1 cellular context compared by ENCODE assay signal in the genomic region with DNA sequence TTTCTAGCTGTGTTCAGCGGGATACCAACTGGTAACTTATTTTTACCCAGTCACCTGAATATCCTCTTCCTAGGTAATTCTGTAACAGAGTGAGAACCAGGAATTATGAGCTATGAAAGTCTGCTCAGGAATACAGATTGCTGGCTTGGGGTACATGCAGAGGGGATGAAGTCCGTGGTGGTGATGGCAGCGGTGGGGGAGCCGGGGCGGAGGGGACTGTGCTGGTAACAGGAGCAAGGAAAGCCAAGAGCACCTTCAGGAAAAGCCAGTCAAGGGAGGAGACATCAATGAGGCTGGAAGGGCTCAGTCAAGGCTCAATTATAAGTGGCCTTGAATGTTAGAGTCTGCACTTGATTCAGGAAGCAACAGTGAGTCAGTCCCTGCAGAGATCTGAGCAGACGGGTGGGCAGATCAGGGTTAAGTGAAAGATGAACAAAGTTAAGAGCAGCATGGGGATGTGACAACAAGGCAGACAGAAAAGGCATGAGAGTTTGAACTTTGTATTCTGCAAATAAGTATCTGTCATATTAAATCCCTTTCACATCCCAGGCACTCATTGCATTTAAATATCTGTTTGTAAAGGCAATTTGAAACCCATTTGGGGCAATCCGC.
A peak's percentile ranks its signal among the peaks of the same experiment; 100 is the strongest.
TF ChIP-seq lines count a peak whose summit lies in the region.

No MANE protein-coding gene starts in this region.

TF ChIP-seq in HepG2, 621 proteins besides CTCF, POLR2A, EP300 and RAD21 (continued from another document):
- TF ChIP-seq, protein P1, sequence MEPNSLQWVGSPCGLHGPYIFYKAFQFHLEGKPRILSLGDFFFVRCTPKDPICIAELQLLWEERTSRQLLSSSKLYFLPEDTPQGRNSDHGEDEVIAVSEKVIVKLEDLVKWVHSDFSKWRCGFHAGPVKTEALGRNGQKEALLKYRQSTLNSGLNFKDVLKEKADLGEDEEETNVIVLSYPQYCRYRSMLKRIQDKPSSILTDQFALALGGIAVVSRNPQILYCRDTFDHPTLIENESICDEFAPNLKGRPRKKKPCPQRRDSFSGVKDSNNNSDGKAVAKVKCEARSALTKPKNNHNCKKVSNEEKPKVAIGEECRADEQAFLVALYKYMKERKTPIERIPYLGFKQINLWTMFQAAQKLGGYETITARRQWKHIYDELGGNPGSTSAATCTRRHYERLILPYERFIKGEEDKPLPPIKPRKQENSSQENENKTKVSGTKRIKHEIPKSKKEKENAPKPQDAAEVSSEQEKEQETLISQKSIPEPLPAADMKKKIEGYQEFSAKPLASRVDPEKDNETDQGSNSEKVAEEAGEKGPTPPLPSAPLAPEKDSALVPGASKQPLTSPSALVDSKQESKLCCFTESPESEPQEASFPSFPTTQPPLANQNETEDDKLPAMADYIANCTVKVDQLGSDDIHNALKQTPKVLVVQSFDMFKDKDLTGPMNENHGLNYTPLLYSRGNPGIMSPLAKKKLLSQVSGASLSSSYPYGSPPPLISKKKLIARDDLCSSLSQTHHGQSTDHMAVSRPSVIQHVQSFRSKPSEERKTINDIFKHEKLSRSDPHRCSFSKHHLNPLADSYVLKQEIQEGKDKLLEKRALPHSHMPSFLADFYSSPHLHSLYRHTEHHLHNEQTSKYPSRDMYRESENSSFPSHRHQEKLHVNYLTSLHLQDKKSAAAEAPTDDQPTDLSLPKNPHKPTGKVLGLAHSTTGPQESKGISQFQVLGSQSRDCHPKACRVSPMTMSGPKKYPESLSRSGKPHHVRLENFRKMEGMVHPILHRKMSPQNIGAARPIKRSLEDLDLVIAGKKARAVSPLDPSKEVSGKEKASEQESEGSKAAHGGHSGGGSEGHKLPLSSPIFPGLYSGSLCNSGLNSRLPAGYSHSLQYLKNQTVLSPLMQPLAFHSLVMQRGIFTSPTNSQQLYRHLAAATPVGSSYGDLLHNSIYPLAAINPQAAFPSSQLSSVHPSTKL (CRISPR knock-in tag; IDR thresholded peaks at IDR 0.05) = peak; percentile 43; the same call in 1 of the 2 replicates
- TF ChIP-seq RXRB (CRISPR knock-in tag; IDR thresholded peaks at IDR 0.05; ENCODE audit: borderline replicate concordance) = 0 out of 2 replicates have a peak, but pooled peaks have one; percentile 29
- peak; percentile 46; the same call in 1 of the 2 replicates for TF ChIP-seq ELF3 (CRISPR knock-in tag; IDR thresholded peaks at IDR 0.05)
- no peak for TF ChIP-seq NCOA1 (CRISPR knock-in tag; IDR thresholded peaks at IDR 0.05)
- TF ChIP-seq, protein P2, sequence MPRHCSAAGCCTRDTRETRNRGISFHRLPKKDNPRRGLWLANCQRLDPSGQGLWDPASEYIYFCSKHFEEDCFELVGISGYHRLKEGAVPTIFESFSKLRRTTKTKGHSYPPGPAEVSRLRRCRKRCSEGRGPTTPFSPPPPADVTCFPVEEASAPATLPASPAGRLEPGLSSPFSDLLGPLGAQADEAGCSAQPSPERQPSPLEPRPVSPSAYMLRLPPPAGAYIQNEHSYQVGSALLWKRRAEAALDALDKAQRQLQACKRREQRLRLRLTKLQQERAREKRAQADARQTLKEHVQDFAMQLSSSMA (CRISPR knock-in tag; IDR thresholded peaks at IDR 0.05) = no peak
- TF ChIP-seq ZNF652 (CRISPR knock-in tag; IDR thresholded peaks at IDR 0.05; ENCODE audit: borderline replicate concordance, low read depth) = peak; percentile 92
- peak; percentile 43; the same call in 1 of the 2 replicates for TF ChIP-seq FOXA3 (CRISPR knock-in tag; IDR thresholded peaks at IDR 0.05)
- TF ChIP-seq RARA (CRISPR knock-in tag; IDR thresholded peaks at IDR 0.05) = 0 out of 2 replicates have a peak, but pooled peaks have one; percentile 6
- TF ChIP-seq ZFP36L1 (CRISPR knock-in tag; IDR thresholded peaks at IDR 0.05) = no peak
- TF ChIP-seq SOX13 (IDR thresholded peaks at IDR 0.05) = no peak
- 0 out of 4 replicates have a peak, but pooled peaks of 1 of the 2 experiments have one; percentile 14 for TF ChIP-seq SOX13 (CRISPR knock-in tag; conservative IDR thresholded peaks at IDR 0.05 in 1 of 2, IDR thresholded peaks at IDR 0.05 in 1 of 2)
- TF ChIP-seq STAG1 (CRISPR knock-in tag; IDR thresholded peaks at IDR 0.05) = peak; percentile 6; the same call in 1 of the 2 replicates
- TF ChIP-seq, protein P3, sequence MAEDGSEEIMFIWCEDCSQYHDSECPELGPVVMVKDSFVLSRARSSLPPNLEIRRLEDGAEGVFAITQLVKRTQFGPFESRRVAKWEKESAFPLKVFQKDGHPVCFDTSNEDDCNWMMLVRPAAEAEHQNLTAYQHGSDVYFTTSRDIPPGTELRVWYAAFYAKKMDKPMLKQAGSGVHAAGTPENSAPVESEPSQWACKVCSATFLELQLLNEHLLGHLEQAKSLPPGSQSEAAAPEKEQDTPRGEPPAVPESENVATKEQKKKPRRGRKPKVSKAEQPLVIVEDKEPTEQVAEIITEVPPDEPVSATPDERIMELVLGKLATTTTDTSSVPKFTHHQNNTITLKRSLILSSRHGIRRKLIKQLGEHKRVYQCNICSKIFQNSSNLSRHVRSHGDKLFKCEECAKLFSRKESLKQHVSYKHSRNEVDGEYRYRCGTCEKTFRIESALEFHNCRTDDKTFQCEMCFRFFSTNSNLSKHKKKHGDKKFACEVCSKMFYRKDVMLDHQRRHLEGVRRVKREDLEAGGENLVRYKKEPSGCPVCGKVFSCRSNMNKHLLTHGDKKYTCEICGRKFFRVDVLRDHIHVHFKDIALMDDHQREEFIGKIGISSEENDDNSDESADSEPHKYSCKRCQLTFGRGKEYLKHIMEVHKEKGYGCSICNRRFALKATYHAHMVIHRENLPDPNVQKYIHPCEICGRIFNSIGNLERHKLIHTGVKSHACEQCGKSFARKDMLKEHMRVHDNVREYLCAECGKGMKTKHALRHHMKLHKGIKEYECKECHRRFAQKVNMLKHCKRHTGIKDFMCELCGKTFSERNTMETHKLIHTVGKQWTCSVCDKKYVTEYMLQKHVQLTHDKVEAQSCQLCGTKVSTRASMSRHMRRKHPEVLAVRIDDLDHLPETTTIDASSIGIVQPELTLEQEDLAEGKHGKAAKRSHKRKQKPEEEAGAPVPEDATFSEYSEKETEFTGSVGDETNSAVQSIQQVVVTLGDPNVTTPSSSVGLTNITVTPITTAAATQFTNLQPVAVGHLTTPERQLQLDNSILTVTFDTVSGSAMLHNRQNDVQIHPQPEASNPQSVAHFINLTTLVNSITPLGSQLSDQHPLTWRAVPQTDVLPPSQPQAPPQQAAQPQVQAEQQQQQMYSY (CRISPR knock-in tag; IDR thresholded peaks at IDR 0.05) = no peak
- TF ChIP-seq ZMYM3 (CRISPR knock-in tag; IDR thresholded peaks at IDR 0.05) = 0 out of 2 replicates have a peak, but pooled peaks have one; percentile 13
- TF ChIP-seq, protein P4, sequence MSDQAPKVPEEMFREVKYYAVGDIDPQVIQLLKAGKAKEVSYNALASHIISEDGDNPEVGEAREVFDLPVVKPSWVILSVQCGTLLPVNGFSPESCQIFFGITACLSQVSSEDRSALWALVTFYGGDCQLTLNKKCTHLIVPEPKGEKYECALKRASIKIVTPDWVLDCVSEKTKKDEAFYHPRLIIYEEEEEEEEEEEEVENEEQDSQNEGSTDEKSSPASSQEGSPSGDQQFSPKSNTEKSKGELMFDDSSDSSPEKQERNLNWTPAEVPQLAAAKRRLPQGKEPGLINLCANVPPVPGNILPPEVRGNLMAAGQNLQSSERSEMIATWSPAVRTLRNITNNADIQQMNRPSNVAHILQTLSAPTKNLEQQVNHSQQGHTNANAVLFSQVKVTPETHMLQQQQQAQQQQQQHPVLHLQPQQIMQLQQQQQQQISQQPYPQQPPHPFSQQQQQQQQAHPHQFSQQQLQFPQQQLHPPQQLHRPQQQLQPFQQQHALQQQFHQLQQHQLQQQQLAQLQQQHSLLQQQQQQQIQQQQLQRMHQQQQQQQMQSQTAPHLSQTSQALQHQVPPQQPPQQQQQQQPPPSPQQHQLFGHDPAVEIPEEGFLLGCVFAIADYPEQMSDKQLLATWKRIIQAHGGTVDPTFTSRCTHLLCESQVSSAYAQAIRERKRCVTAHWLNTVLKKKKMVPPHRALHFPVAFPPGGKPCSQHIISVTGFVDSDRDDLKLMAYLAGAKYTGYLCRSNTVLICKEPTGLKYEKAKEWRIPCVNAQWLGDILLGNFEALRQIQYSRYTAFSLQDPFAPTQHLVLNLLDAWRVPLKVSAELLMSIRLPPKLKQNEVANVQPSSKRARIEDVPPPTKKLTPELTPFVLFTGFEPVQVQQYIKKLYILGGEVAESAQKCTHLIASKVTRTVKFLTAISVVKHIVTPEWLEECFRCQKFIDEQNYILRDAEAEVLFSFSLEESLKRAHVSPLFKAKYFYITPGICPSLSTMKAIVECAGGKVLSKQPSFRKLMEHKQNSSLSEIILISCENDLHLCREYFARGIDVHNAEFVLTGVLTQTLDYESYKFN (CRISPR knock-in tag; conservative IDR thresholded peaks at IDR 0.05) = peak; percentile 66
- peak; percentile 55 for TF ChIP-seq SALL1 (CRISPR knock-in tag; IDR thresholded peaks at IDR 0.05)
- peak; percentile 72 for TF ChIP-seq SAP130 (CRISPR knock-in tag; IDR thresholded peaks at IDR 0.05; ENCODE audit: low read depth)
- TF ChIP-seq, protein P5, sequence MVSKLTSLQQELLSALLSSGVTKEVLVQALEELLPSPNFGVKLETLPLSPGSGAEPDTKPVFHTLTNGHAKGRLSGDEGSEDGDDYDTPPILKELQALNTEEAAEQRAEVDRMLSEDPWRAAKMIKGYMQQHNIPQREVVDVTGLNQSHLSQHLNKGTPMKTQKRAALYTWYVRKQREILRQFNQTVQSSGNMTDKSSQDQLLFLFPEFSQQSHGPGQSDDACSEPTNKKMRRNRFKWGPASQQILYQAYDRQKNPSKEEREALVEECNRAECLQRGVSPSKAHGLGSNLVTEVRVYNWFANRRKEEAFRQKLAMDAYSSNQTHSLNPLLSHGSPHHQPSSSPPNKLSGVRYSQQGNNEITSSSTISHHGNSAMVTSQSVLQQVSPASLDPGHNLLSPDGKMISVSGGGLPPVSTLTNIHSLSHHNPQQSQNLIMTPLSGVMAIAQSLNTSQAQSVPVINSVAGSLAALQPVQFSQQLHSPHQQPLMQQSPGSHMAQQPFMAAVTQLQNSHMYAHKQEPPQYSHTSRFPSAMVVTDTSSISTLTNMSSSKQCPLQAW (CRISPR knock-in tag; IDR thresholded peaks at IDR 0.05) = 0 out of 2 replicates have a peak, but pooled peaks have one; percentile 40
- TF ChIP-seq MED1 (CRISPR knock-in tag; IDR thresholded peaks at IDR 0.05) = 0 out of 2 replicates have a peak, but pooled peaks have one; percentile 26
- TF ChIP-seq, protein P6, sequence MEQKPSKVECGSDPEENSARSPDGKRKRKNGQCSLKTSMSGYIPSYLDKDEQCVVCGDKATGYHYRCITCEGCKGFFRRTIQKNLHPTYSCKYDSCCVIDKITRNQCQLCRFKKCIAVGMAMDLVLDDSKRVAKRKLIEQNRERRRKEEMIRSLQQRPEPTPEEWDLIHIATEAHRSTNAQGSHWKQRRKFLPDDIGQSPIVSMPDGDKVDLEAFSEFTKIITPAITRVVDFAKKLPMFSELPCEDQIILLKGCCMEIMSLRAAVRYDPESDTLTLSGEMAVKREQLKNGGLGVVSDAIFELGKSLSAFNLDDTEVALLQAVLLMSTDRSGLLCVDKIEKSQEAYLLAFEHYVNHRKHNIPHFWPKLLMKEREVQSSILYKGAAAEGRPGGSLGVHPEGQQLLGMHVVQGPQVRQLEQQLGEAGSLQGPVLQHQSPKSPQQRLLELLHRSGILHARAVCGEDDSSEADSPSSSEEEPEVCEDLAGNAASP (CRISPR knock-in tag; IDR thresholded peaks at IDR 0.05; ENCODE audit: borderline replicate concordance) = no peak
- TF ChIP-seq, protein P7, sequence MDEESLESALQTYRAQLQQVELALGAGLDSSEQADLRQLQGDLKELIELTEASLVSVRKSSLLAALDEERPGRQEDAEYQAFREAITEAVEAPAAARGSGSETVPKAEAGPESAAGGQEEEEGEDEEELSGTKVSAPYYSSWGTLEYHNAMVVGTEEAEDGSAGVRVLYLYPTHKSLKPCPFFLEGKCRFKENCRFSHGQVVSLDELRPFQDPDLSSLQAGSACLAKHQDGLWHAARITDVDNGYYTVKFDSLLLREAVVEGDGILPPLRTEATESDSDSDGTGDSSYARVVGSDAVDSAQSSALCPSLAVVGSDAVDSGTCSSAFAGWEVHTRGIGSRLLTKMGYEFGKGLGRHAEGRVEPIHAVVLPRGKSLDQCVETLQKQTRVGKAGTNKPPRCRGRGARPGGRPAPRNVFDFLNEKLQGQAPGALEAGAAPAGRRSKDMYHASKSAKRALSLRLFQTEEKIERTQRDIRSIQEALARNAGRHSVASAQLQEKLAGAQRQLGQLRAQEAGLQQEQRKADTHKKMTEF (CRISPR knock-in tag; IDR thresholded peaks at IDR 0.05) = peak; percentile 47
- peak; percentile 38; the same call in 1 of the 2 replicates for TF ChIP-seq SOX5 (CRISPR knock-in tag; IDR thresholded peaks at IDR 0.05; ENCODE audit: borderline replicate concordance)
- no peak for TF ChIP-seq ZNF124 (CRISPR knock-in tag; IDR thresholded peaks at IDR 0.05)
- peak; percentile 29; the same call in 1 of the 2 replicates for TF ChIP-seq SIX1 (CRISPR knock-in tag; IDR thresholded peaks at IDR 0.05; ENCODE audit: borderline replicate concordance)
- TF ChIP-seq HDAC2 (CRISPR knock-in tag; IDR thresholded peaks at IDR 0.05) = 0 out of 2 replicates have a peak, but pooled peaks have one; percentile 27
- TF ChIP-seq ZNF761 (CRISPR knock-in tag; conservative IDR thresholded peaks at IDR 0.05) = peak; percentile 80; the same call in 1 of the 2 replicates
- peak; percentile 61 for TF ChIP-seq HNF4A (CRISPR knock-in tag; IDR thresholded peaks at IDR 0.05)
- peak; percentile 24; the same call in 1 of the 2 replicates for TF ChIP-seq TCF7 (IDR thresholded peaks at IDR 0.05; ENCODE audit: low read depth)
- TF ChIP-seq FOSL2 (CRISPR knock-in tag; IDR thresholded peaks at IDR 0.05) = 0 out of 2 replicates have a peak, but pooled peaks have one; percentile 30
- TF ChIP-seq, protein P8, sequence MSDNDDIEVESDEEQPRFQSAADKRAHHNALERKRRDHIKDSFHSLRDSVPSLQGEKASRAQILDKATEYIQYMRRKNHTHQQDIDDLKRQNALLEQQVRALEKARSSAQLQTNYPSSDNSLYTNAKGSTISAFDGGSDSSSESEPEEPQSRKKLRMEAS (IDR thresholded peaks at IDR 0.05) = 0 out of 2 replicates have a peak, but pooled peaks have one; percentile 33
- peak; percentile 10; the same call in 1 of the 2 replicates for TF ChIP-seq KAT8 (CRISPR knock-in tag; IDR thresholded peaks at IDR 0.05)
